In the genomic region with DNA sequence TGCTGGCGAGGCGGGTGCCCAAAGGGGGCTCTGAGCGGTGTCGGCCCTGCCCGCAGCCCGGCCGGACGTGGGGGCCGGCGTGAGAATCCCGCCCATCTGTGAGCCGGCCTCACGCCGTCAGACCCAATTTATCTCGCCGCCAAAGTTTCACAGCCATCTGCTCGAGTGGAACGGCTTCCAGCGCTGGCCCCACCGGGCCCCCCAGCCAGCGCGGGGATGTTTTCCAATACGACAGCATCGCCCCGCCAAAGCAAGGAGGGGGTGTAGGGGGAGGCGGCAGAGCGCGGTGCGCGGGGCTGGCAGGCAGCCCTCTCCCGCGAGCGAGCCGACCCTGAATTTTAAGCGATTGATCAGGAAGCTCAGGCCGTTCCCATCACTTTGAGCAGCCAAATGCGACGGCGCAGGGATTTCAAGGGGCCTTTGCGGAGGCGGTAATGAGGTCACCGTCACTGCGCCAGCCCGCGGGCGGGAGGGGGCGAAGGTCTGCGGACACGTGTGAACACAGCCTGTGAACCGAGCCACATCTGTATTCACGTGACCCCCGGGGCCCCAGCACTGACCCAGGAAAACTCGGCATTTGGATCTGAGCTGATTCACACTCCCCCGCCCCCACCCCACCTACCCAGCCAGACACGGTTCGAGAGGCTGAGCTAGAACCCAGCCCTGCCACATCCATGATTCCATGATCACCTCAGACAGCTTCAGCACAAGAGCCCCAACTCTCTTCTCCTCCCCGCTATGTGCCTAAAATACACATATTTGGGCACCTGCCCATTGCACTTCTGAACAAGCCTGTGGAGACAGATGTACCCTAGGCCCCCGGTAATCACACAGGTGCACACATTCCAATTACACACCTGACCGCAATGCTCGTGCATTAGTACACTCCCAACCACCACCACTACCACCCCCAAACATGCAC, we compare ENCODE assay signal across 8 cellular contexts. TPM values are rescaled to one million over a fixed set of nuclear protein-coding genes. Genes with fewer than 3 reads are reported as not detected.
DNase-seq lines count a peak whose midpoint lies in the region; ATAC-seq and TF ChIP-seq lines count a peak whose summit lies in the region.

No MANE protein-coding gene starts in this region.

- ATAC-seq in GM18511 (IDR thresholded peaks at IDR 0.05; ENCODE audit: unreplicated experiment), result peak; percentile 25
- peak; percentile 12 for ATAC-seq in HG03159 (IDR thresholded peaks at IDR 0.05; ENCODE audit: unreplicated experiment)

- no peak overlapping the region for H3K9ac ChIP-seq in liver (ENCODE audit: low read depth in 1 of 2, low read length in 2 of 2)

- H3K27me3 ChIP-seq in WERI-Rb-1 (ENCODE audit: insufficient read depth, low read depth, severe bottlenecking), result no peaks in the 10 kb centered on the region
- H3K27me3 ChIP-seq in liver (ENCODE audit: control insufficient read depth in 4 of 4, insufficient read depth in 4 of 4, low read length in 3 of 4), result peaks cover 0 to 2% (median 0%) of the 10 kb centered on the region in 4 donors

- H3K36me3 ChIP-seq in WERI-Rb-1 (no peaks in the 10 kb centered on the region), liver (ENCODE audit: control insufficient read depth in 4 of 4, insufficient read depth in 3 of 4, low read depth in 1 of 4, low read length in 3 of 4) (no peaks in the 10 kb centered on the region)

- 4% methylated on average over 60 of the region's 60 CpGs for WGBS in liver

- TF ChIP-seq CTCF in WERI-Rb-1 (IDR thresholded peaks at IDR 0.05; ENCODE audit: low read depth, low read length) (no peak), liver (IDR thresholded peaks at IDR 0.05; ENCODE audit: low read depth, low read length, missing input control) (no peak)

- H3K4me1 ChIP-seq in liver (ENCODE audit: control insufficient read depth in 4 of 4, insufficient read depth in 4 of 4, low read length in 3 of 4), result peaks cover 8 to 26% (median 15%) of the 10 kb centered on the region in 4 donors

- peak; percentile 86 for DNase-seq in WERI-Rb-1
- DNase-seq in cerebellum (ENCODE audit: low spot score), result peak; percentile 73
- DNase-seq in stimulated activated CD4-positive, alpha-beta T cell treated with anti-CD3 and anti-CD28 coated beads, TNF-alpha, amount 100 ng/mL, for 4 hours (ENCODE audit: low read depth in 3 of 3), result peak in 2 of 3 experiments; percentile 40 to 43
- no peak for DNase-seq in OCI-M2 (lab: John Stamatoyannopoulos, UW; ENCODE audit: unreplicated experiment)
- no peak for DNase-seq in hippocampal formation (lab: John Stamatoyannopoulos, UW)

- H3K27ac ChIP-seq in WERI-Rb-1 (peak overlapping the region; percentile 99), liver (ENCODE audit: low read depth in 1 of 2, low read length in 2 of 2) (peak overlapping the region in 1 of 2 donors; percentile 66)

- H3K4me3 ChIP-seq in WERI-Rb-1 (ENCODE audit: low read depth, low read length) (peak overlapping the region; percentile 57), liver (ENCODE audit: low read depth in 1 of 3, low read length in 3 of 3) (peak overlapping the region in 2 of 3 donors; percentile 24 to 54)

- H3K9me3 ChIP-seq in WERI-Rb-1 (ENCODE audit: severe bottlenecking) (no peaks in the 10 kb centered on the region), liver (ENCODE audit: control insufficient read depth in 4 of 4, low read length in 3 of 4) (no peaks in the 10 kb centered on the region)

- TF ChIP-seq RAD21 in liver (IDR thresholded peaks at IDR 0.05), result no peak

TF ChIP-seq in liver, 16 proteins besides CTCF, POLR2A, EP300 and RAD21:
- TF ChIP-seq NR2F2 (IDR thresholded peaks at IDR 0.05) (no peak), GABPA (IDR thresholded peaks at IDR 0.05 in 1 of 2, conservative IDR thresholded peaks at IDR 0.05 in 1 of 2) (peak in 1 of 2 donors; percentile 41), TAF1 (conservative IDR thresholded peaks at IDR 0.05) (no peak), RXRA (IDR thresholded peaks at IDR 0.05) (peak; percentile 54 to 86), HNF4A (conservative IDR thresholded peaks at IDR 0.05) (peak; percentile 66 to 86), FOXA2 (IDR thresholded peaks at IDR 0.05) (no peak), JUND (IDR thresholded peaks at IDR 0.05) (peak in 1 of 2 donors; percentile 53), FOXA1 (IDR thresholded peaks at IDR 0.05) (no peak), SP1 (IDR thresholded peaks at IDR 0.05) (peak; percentile 51), HNF4G (IDR thresholded peaks at IDR 0.05) (no peak), YY1 (IDR thresholded peaks at IDR 0.05) (peak; percentile 59), EGR1 (IDR thresholded peaks at IDR 0.05; ENCODE audit: low read depth in 2 of 2) (peak; percentile 90 to 98)
- TF ChIP-seq, protein P1, sequence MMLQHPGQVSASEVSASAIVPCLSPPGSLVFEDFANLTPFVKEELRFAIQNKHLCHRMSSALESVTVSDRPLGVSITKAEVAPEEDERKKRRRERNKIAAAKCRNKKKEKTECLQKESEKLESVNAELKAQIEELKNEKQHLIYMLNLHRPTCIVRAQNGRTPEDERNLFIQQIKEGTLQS (IDR thresholded peaks at IDR 0.05), result no peak
- TF ChIP-seq, protein P2, sequence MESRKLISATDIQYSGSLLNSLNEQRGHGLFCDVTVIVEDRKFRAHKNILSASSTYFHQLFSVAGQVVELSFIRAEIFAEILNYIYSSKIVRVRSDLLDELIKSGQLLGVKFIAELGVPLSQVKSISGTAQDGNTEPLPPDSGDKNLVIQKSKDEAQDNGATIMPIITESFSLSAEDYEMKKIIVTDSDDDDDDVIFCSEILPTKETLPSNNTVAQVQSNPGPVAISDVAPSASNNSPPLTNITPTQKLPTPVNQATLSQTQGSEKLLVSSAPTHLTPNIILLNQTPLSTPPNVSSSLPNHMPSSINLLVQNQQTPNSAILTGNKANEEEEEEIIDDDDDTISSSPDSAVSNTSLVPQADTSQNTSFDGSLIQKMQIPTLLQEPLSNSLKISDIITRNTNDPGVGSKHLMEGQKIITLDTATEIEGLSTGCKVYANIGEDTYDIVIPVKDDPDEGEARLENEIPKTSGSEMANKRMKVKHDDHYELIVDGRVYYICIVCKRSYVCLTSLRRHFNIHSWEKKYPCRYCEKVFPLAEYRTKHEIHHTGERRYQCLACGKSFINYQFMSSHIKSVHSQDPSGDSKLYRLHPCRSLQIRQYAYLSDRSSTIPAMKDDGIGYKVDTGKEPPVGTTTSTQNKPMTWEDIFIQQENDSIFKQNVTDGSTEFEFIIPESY (IDR thresholded peaks at IDR 0.05), result no peak
- TF ChIP-seq, protein P3, sequence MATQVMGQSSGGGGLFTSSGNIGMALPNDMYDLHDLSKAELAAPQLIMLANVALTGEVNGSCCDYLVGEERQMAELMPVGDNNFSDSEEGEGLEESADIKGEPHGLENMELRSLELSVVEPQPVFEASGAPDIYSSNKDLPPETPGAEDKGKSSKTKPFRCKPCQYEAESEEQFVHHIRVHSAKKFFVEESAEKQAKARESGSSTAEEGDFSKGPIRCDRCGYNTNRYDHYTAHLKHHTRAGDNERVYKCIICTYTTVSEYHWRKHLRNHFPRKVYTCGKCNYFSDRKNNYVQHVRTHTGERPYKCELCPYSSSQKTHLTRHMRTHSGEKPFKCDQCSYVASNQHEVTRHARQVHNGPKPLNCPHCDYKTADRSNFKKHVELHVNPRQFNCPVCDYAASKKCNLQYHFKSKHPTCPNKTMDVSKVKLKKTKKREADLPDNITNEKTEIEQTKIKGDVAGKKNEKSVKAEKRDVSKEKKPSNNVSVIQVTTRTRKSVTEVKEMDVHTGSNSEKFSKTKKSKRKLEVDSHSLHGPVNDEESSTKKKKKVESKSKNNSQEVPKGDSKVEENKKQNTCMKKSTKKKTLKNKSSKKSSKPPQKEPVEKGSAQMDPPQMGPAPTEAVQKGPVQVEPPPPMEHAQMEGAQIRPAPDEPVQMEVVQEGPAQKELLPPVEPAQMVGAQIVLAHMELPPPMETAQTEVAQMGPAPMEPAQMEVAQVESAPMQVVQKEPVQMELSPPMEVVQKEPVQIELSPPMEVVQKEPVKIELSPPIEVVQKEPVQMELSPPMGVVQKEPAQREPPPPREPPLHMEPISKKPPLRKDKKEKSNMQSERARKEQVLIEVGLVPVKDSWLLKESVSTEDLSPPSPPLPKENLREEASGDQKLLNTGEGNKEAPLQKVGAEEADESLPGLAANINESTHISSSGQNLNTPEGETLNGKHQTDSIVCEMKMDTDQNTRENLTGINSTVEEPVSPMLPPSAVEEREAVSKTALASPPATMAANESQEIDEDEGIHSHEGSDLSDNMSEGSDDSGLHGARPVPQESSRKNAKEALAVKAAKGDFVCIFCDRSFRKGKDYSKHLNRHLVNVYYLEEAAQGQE (IDR thresholded peaks at IDR 0.05), result peak; percentile 41
- TF ChIP-seq, protein P4, sequence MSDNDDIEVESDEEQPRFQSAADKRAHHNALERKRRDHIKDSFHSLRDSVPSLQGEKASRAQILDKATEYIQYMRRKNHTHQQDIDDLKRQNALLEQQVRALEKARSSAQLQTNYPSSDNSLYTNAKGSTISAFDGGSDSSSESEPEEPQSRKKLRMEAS (IDR thresholded peaks at IDR 0.05), result no peak

RNA-seq across cellular contexts. Expression of a gene that starts 47.8 kb away (rescaled TPM):
- 16.7 TPM for total RNA-seq in cerebellum
- total RNA-seq in liver, result under 1 TPM in 1 of 2 donors, not detected in 1; 0.05 TPM
- polyA plus RNA-seq in liver, result not detected

Comparison
In these comparisons a context has a peak if more than half of its experiments do, and no peak if none do; other contexts are left out.
1. DNase-seq: peak in WERI-Rb-1 (single experiment), cerebellum (single experiment) and stimulated activated CD4-positive, alpha-beta T cell treated with anti-CD3 and anti-CD28 coated beads, TNF-alpha, amount 100 ng/mL, for 4 hours (2 of 3); none in OCI-M2 (single experiment) and hippocampal formation (0 of 2).
2. RNA of a gene that starts 47.8 kb away (total RNA-seq): 16.7 TPM in cerebellum (single experiment); 0.05 TPM in liver; every median in the first group is over 10 times any median in the second.